Comparison of ENCODE assay signal across 8 cellular contexts in genomic region chr6:37516076-37516919, GRCh38. TPM values are rescaled to one million over a fixed set of nuclear protein-coding genes. Genes with fewer than 3 reads are reported as not detected.
DNase-seq lines count a peak whose midpoint lies in the region; ATAC-seq, FAIRE-seq and TF ChIP-seq lines count a peak whose summit lies in the region.

No MANE protein-coding gene starts in this region.

- CTCF ChIA-PET in SK-N-SH (lab: Yijun Ruan, JAX), result interaction anchor here (0.7 to 3.1 kb wide), 16 partner anchors 9 to 191 kb away, joined by 3 to 21 read pairs (median 4); no protein-coding TSS in a partner anchor
- CTCF ChIA-PET in HepG2 (lab: Yijun Ruan, JAX; ENCODE audit: low intra/inter-chr PET ratio, low total read pairs), result no interaction called here

- TF ChIP-seq POLR2A in HepG2 (IDR thresholded peaks at IDR 0.05; ENCODE audit: insufficient read depth in 1 of 2, low read depth in 2 of 2, low read length in 2 of 2), result no peak

- intact Hi-C loops in Right ventricle myocardium superior (cut with DNase I), result no loop called here
- intact Hi-C loops in HepG2 (cut with micrococcal nuclease; ENCODE audit: unreplicated experiment), result no loop called here

- peak; percentile 83 for ATAC-seq in Right ventricle myocardium superior (ENCODE audit: poor library complexity)
- ATAC-seq in HepG2, result peak; percentile 49
- ATAC-seq in HG02623 (IDR thresholded peaks at IDR 0.05; ENCODE audit: unreplicated experiment), result no peak

- TF ChIP-seq RAD21 in SK-N-SH (IDR thresholded peaks at IDR 0.05; ENCODE audit: low read length), result peak; percentile 7; the same call in 1 of the 2 replicates
- TF ChIP-seq RAD21 in HepG2 (CRISPR knock-in tag; IDR thresholded peaks at IDR 0.05), result no peak

- in situ Hi-C loops in HepG2 (cut with HindIII; ENCODE audit: extremely low pct_ligation_motif_present, low pct_unique_long_range_greater_than_20kb), result no loop called here

- H3K4me1 ChIP-seq in right atrium auricular region (peaks cover 0 to 12% of the 10 kb centered on the region in 2 donors), SK-N-SH (ENCODE audit: control insufficient read depth in 1 of 2, insufficient read depth in 2 of 2, low read depth in 1 of 2, low read length in 1 of 2) (peaks cover 5 to 54% of the 10 kb centered on the region in 2 experiments; a peak in 2 of 4 replicates), HepG2 (ENCODE audit: insufficient read depth, low read length) (peaks cover 30% of the 10 kb centered on the region)

- H3K36me3 ChIP-seq in right atrium auricular region (no peaks in the 10 kb centered on the region), SK-N-SH (replicated peaks in 1 of 2; ENCODE audit: control insufficient read depth in 1 of 2, insufficient read depth in 2 of 2, low read length in 1 of 2) (no peaks in the 10 kb centered on the region), HepG2 (replicated peaks in 1 of 2; ENCODE audit: control insufficient read depth in 1 of 2, insufficient read depth in 2 of 2, low read length in 2 of 2) (no peaks in the 10 kb centered on the region)

- DNase-seq in Right ventricle myocardium superior (peak; percentile 68), right atrium auricular region (ENCODE audit: low spot score) (no peak), SK-N-SH (peak; percentile 79), HepG2 (ENCODE audit: low spot score) (peak; percentile 39)
- DNase-seq in Jurkat, Clone E6-1 (ENCODE audit: low read depth, low spot score), result peak; percentile 98
- DNase-seq in activated naive CD4-positive, alpha-beta T cell treated with anti-CD3 and anti-CD28 coated beads, Interleukin-2, amount 50 U/mL, for 16 hours, result peak; percentile 90
- peak; percentile 75 to 78 for DNase-seq in stimulated activated CD8-positive, alpha-beta memory T cell treated with anti-CD3 and anti-CD28 coated beads, Interleukin-2, amount 100 ng/mL, for 48 hours (ENCODE audit: low read depth in 2 of 2)

- peak overlapping the region in 1 of 2 donors; percentile 43 for H3K27ac ChIP-seq in right atrium auricular region
- peak overlapping the region in 1 of 2 experiments; percentile 98; a peak in 2 of 4 replicates for H3K27ac ChIP-seq in SK-N-SH (ENCODE audit: low read depth in 2 of 2, low read length in 1 of 2)
- no peak overlapping the region for H3K27ac ChIP-seq in HepG2 (ENCODE audit: extremely low read length, insufficient read depth, low read length)

- no peaks in the 10 kb centered on the region for H3F3A ChIP-seq in SK-N-SH (replicated peaks; ENCODE audit: insufficient read depth)

- POLR2A ChIA-PET in SK-N-SH (lab: Yijun Ruan, JAX), result interaction anchor here (0.7 to 1.8 kb wide), 8 partner anchors 8 to 48 kb away, joined by 3 to 11 read pairs (median 4); no protein-coding TSS in a partner anchor
- POLR2A ChIA-PET in HepG2 (lab: Yijun Ruan, JAX), result interaction anchor here (0.5 to 1.8 kb wide), 2 partner anchors 16 to 393 kb away, joined by 4 to 8 read pairs; partner anchors contain the start of gene CCDC167

- H3K9me2 ChIP-seq in SK-N-SH, result no peaks in the 10 kb centered on the region

- TF ChIP-seq EP300 in SK-N-SH (IDR thresholded peaks at IDR 0.05; ENCODE audit: borderline replicate concordance in 1 of 2, low read depth in 1 of 2, low read length in 1 of 2) (no peak; a peak in 1 of 4 replicates), HepG2 (IDR thresholded peaks at IDR 0.05; ENCODE audit: low read depth in 2 of 2, low read length in 2 of 2) (no peak; a peak in 1 of 4 replicates), HepG2 (CRISPR knock-in tag; IDR thresholded peaks at IDR 0.05; ENCODE audit: borderline replicate concordance) (no peak)

- FAIRE-seq in HepG2 (lab: Jason Lieb, UNC), result peak; percentile 55

- H3K4me2 ChIP-seq in SK-N-SH, result no peak overlapping the region
- peak overlapping the region; percentile 69 for H3K4me2 ChIP-seq in HepG2 (ENCODE audit: low read depth, low read length)

- no peaks in the 10 kb centered on the region for H3K79me2 ChIP-seq in SK-N-SH (ENCODE audit: insufficient read depth)
- H3K79me2 ChIP-seq in HepG2 (ENCODE audit: insufficient read depth, low read length), result no peaks in the 10 kb centered on the region

- H3K9ac ChIP-seq in SK-N-SH, result no peak overlapping the region
- H3K9ac ChIP-seq in HepG2 (ENCODE audit: insufficient read depth, low read depth, low read length), result peak overlapping the region; percentile 0; the same call in 1 of the 2 replicates

- no TSS peak for BruUV-seq in HepG2 (replicated peaks; lab: Mats Ljungman, UMichigan)

- no peaks in the 10 kb centered on the region for H4K20me1 ChIP-seq in SK-N-SH (ENCODE audit: insufficient read depth)
- no peaks in the 10 kb centered on the region for H4K20me1 ChIP-seq in HepG2 (ENCODE audit: insufficient read depth, low read length)

- H3K27me3 ChIP-seq in right atrium auricular region (no peaks in the 10 kb centered on the region), SK-N-SH (ENCODE audit: insufficient read depth) (no peaks in the 10 kb centered on the region), HepG2 (ENCODE audit: control insufficient read depth in 1 of 2, insufficient read depth in 2 of 2, low read length in 2 of 2) (peaks cover 4 to 49% of the 10 kb centered on the region in 2 experiments)

- WGBS in SK-N-SH (ENCODE audit: low lambda C conversion rate), result 14% methylated on average over 9 of the region's 18 CpGs
- WGBS in HepG2 (ENCODE audit: low lambda C conversion rate), result 1% methylated on average over 14 of the region's 18 CpGs

- H3K4me3 ChIP-seq in right atrium auricular region, result no peak overlapping the region
- H3K4me3 ChIP-seq in Jurkat, Clone E6-1 (ENCODE audit: low read length), result peak overlapping the region; percentile 54
- no peak overlapping the region for H3K4me3 ChIP-seq in SK-N-SH (ENCODE audit: low read depth in 2 of 2, low read length in 1 of 2)
- H3K4me3 ChIP-seq in HepG2 (replicated peaks in 1 of 3; ENCODE audit: insufficient read depth in 1 of 3, low read depth in 2 of 3, low read length in 3 of 3), result peak overlapping the region; percentile 11 to 57 (median 24); a peak in 5 of 6 replicates

- H3K9me3 ChIP-seq in right atrium auricular region, result no peaks in the 10 kb centered on the region
- H3K9me3 ChIP-seq in SK-N-SH, result no peaks in the 10 kb centered on the region
- no peaks in the 10 kb centered on the region for H3K9me3 ChIP-seq in HepG2 (ENCODE audit: low read length)

- H2AFZ ChIP-seq in SK-N-SH (ENCODE audit: low read depth) (no peak overlapping the region), HepG2 (ENCODE audit: low read length) (no peak overlapping the region)

- TF ChIP-seq CTCF in right atrium auricular region (IDR thresholded peaks at IDR 0.05) (no peak), SK-N-SH (IDR thresholded peaks at IDR 0.05) (no peak), HepG2 (CRISPR knock-in tag; IDR thresholded peaks at IDR 0.05) (no peak)

TF ChIP-seq in SK-N-SH, 30 proteins besides CTCF, POLR2A, EP300 and RAD21 (continues in another document):
- peak; percentile 0 for TF ChIP-seq CHD2 (IDR thresholded peaks at IDR 0.05; ENCODE audit: low read length, partially characterized antibody)
- peak; percentile 78; the same call in 1 of the 2 replicates for TF ChIP-seq USF1 (IDR thresholded peaks at IDR 0.05; ENCODE audit: borderline replicate concordance, low read depth)

TF ChIP-seq in HepG2, 621 proteins besides CTCF, POLR2A, EP300 and RAD21 (continues in another document):
- TF ChIP-seq ZNF883 (CRISPR knock-in tag; IDR thresholded peaks at IDR 0.05; ENCODE audit: not compliant biosample characterization) (peak; percentile 52), MYNN (CRISPR knock-in tag; IDR thresholded peaks at IDR 0.05; ENCODE audit: low read depth) (0 out of 2 replicates have a peak, but pooled peaks have one; percentile 30)
- TF ChIP-seq, protein P1, sequence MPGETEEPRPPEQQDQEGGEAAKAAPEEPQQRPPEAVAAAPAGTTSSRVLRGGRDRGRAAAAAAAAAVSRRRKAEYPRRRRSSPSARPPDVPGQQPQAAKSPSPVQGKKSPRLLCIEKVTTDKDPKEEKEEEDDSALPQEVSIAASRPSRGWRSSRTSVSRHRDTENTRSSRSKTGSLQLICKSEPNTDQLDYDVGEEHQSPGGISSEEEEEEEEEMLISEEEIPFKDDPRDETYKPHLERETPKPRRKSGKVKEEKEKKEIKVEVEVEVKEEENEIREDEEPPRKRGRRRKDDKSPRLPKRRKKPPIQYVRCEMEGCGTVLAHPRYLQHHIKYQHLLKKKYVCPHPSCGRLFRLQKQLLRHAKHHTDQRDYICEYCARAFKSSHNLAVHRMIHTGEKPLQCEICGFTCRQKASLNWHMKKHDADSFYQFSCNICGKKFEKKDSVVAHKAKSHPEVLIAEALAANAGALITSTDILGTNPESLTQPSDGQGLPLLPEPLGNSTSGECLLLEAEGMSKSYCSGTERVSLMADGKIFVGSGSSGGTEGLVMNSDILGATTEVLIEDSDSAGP (CRISPR knock-in tag; IDR thresholded peaks at IDR 0.05; ENCODE audit: borderline replicate concordance), result peak; percentile 5; the same call in 1 of the 2 replicates

RNA-seq across cellular contexts. Expression of gene CCDC167, which starts 16.6 kb away (rescaled TPM):
- total RNA-seq in Right ventricle myocardium superior (24.4 TPM), right atrium auricular region (10 to 100 TPM; 26.1 to 39.6 TPM), HepG2 (2016; rRNA removed; fragmentation: Illumina TruSeq; extraction: Trizol) (66.8 and 72.4 TPM in 2 replicates)
- 149 TPM for polyA plus RNA-seq in Jurkat, Clone E6-1 (2012; ENCODE audit: insufficient read depth, insufficient read length)
- polyA plus RNA-seq in SK-N-SH (2012; rRNA removed) (49.1 and 63.2 TPM in 2 replicates), HepG2 (2011; rRNA removed) (44.0 and 48.4 TPM in 2 replicates)
- polyA plus RNA-seq in SK-N-SH (2012; cell fraction: cytosol; rRNA removed), result 50.1 and 62.9 TPM in 2 replicates
- polyA plus RNA-seq in SK-N-SH (2012; cell fraction: nucleus; rRNA removed), result 17.7 and 37.0 TPM in 2 replicates
- total RNA-seq in HepG2 (2016; cell fraction: cytosol; rRNA removed; fragmentation: Illumina TruSeq; extraction: Trizol; ENCODE audit: low read depth), result 41.5 and 58.5 TPM in 2 replicates
- 69.4 and 83.1 TPM in 2 replicates for total RNA-seq in HepG2 (2016; cell fraction: insoluble cytoplasmic fraction; rRNA removed; fragmentation: Illumina TruSeq; extraction: Trizol)
- total RNA-seq in HepG2 (2016; cell fraction: membrane; rRNA removed; fragmentation: Illumina TruSeq; extraction: Trizol), result 47.6 and 63.2 TPM in 2 replicates
- 23.1 and 27.7 TPM in 2 replicates for total RNA-seq in HepG2 (2016; cell fraction: nucleus; rRNA removed; fragmentation: Illumina TruSeq; extraction: Trizol)
- 65.1 and 68.9 TPM in 2 replicates for polyA plus RNA-seq in HepG2 (2011; cell fraction: cytosol; rRNA removed)
- 24.4 and 25.2 TPM in 2 replicates for polyA plus RNA-seq in HepG2 (2011; cell fraction: nucleus; rRNA removed)
- polyA plus RNA-seq in HepG2 (2012), result 27.5 and 30.7 TPM in 2 replicates
- polyA plus RNA-seq in HepG2 (2016; cell fraction: cytosol; fragmentation: Illumina TruSeq; extraction: Trizol; ENCODE audit: low read depth), result 56.9 and 82.2 TPM in 2 replicates
- 94.3 and 99.6 TPM in 2 replicates for polyA plus RNA-seq in HepG2 (2016; cell fraction: insoluble cytoplasmic fraction; fragmentation: Illumina TruSeq; extraction: Trizol; ENCODE audit: low read depth)
- polyA plus RNA-seq in HepG2 (2016; cell fraction: membrane; fragmentation: Illumina TruSeq; extraction: Trizol; ENCODE audit: low read depth), result 61.8 and 62.4 TPM in 2 replicates
- polyA plus RNA-seq in HepG2 (2016; cell fraction: nucleus; fragmentation: Illumina TruSeq; extraction: Trizol; ENCODE audit: insufficient read depth, low read depth), result 51.1 and 54.5 TPM in 2 replicates
- 14.3 and 18.2 TPM in 2 replicates for polyA minus RNA-seq in HepG2 (2011; rRNA and poly(A)+ RNA removed; ENCODE audit: low replicate concordance)
- polyA minus RNA-seq in HepG2 (2011; cell fraction: cytosol; rRNA and poly(A)+ RNA removed), result 6.4 and 11.3 TPM in 2 replicates
- polyA minus RNA-seq in HepG2 (2011; cell fraction: nucleus; rRNA and poly(A)+ RNA removed), result 6.3 and 11.4 TPM in 2 replicates

Comparison
In these comparisons a context has a peak if more than half of its experiments do, and no peak if none do; other contexts are left out.
1. H3K4me3 ChIP-seq: peak in Jurkat, Clone E6-1 (single experiment) and HepG2 (3 of 3); none in right atrium auricular region (0 of 2) and SK-N-SH (0 of 2).